In the genomic region with DNA sequence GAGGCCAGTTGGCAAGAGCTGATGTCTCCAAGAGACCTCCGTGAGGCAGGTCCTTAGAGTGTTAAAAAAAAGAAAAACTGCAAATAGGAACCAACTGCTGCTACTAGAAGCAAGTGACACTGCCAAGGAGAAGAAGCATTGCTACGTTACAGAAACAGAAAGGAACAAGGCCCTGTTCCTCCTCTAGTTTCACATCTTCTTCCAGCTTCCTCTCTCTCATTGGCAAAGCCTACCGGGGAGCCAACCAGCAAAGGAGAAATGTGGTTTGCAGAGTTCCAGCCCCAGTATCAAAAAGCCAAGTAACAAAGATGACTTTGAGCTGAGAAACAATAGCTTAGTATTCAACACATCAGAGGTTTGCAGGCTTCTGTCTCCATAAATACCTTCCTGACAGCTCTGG, we compare ENCODE assay signal across 8 cellular contexts.
DNase-seq lines count a peak whose midpoint lies in the region; ATAC-seq and TF ChIP-seq lines count a peak whose summit lies in the region.

No MANE protein-coding gene starts in this region.

- no peak overlapping the region for H4K5ac ChIP-seq in H9 (ENCODE audit: insufficient read length, low read depth, low read length)

- no peak overlapping the region for H2AK5ac ChIP-seq in H9 (ENCODE audit: insufficient read length, low read length)

- H3K9ac ChIP-seq in H9 (ENCODE audit: extremely low read depth, insufficient read length, low read length) = no peak overlapping the region

- DNase-seq in inferior parietal cortex (ENCODE audit: extremely low spot score) = peak; percentile 42
- no peak for DNase-seq in stimulated activated CD4-positive, alpha-beta T cell treated with anti-CD3 and anti-CD28 coated beads, Interleukin-15, amount 100 ng/mL, for 24 hours
- DNase-seq in activated CD4-positive, CD25-positive, alpha-beta regulatory T cell (lab: John Stamatoyannopoulos, UW) = no peak
- DNase-seq in activated T-cell treated with anti-CD3 and anti-CD28 coated beads, Interleukin-2, amount 50 U/mL, for 4 hours = no peak
- DNase-seq in H9 = no peak

- H4K91ac ChIP-seq in H9 (ENCODE audit: insufficient read length, low read depth, low read length) = no peak overlapping the region

- no peak overlapping the region for H2BK15ac ChIP-seq in H9 (ENCODE audit: low read depth, low read length)

- no peak overlapping the region for H3K4me2 ChIP-seq in H9 (ENCODE audit: insufficient read depth, insufficient read length, low read length)

- H2BK12ac ChIP-seq in H9 (ENCODE audit: insufficient read length, low read depth, low read length) = no peak overlapping the region

- no peak overlapping the region for H3K4ac ChIP-seq in H9 (ENCODE audit: low read depth, low read length)

- H3K56ac ChIP-seq in H9 (ENCODE audit: insufficient read length, low read depth, low read length) = no peak overlapping the region

- H3K27ac ChIP-seq in H9 (ENCODE audit: insufficient read length, low read depth, low read length) = no peak overlapping the region

- H3K79me2 ChIP-seq in H9 (ENCODE audit: insufficient read depth, low read length) = no peaks in the 10 kb centered on the region

- H3K4me1 ChIP-seq in H9 (ENCODE audit: insufficient read depth, low read length) = no peaks in the 10 kb centered on the region

- ATAC-seq in GM18517 (IDR thresholded peaks at IDR 0.05; ENCODE audit: unreplicated experiment) = peak; percentile 89
- peak; percentile 90 for ATAC-seq in GM21723 (IDR thresholded peaks at IDR 0.05; ENCODE audit: unreplicated experiment)
- peak; percentile 88 for ATAC-seq in HG03520 (IDR thresholded peaks at IDR 0.05; ENCODE audit: unreplicated experiment)
- no peak for ATAC-seq in activated T-cell treated with anti-CD3 and anti-CD28 coated beads, Interleukin-2, amount 50 U/mL, for 4 hours

- H2BK5ac ChIP-seq in H9 (ENCODE audit: insufficient read length, low read length) = no peak overlapping the region

- no peaks in the 10 kb centered on the region for H3K36me3 Mint-ChIP-seq in activated T-cell treated with anti-CD3 and anti-CD28 coated beads, Interleukin-2, amount 50 U/mL, for 4 hours (ENCODE audit: insufficient read depth)
- no peaks in the 10 kb centered on the region for H3K36me3 Mint-ChIP-seq in H9 (ENCODE audit: insufficient read depth in 1 of 3, low read depth in 3 of 3)

- H3K27me3 ChIP-seq in H9 (ENCODE audit: insufficient read depth, low read length) = no peaks in the 10 kb centered on the region

- TF ChIP-seq CTCF in H9 (conservative IDR thresholded peaks at IDR 0.05) = no peak

- WGBS in H9 (ENCODE audit: extremely low coverage, insufficient read length, low lambda C conversion rate) = no CpG with 5 or more reads among the region's 3 CpGs

- no peaks in the 10 kb centered on the region for H3K9me3 ChIP-seq in H9 (ENCODE audit: control insufficient read depth, low read depth, low read length)

- no peak overlapping the region for H3K4me3 Mint-ChIP-seq in activated T-cell treated with anti-CD3 and anti-CD28 coated beads, Interleukin-2, amount 50 U/mL, for 4 hours
- H3K4me3 Mint-ChIP-seq in H9 = no peak overlapping the region

- H3K27me3 Mint-ChIP-seq in activated T-cell treated with anti-CD3 and anti-CD28 coated beads, Interleukin-2, amount 50 U/mL, for 4 hours (ENCODE audit: low read depth) = no peaks in the 10 kb centered on the region
- no peaks in the 10 kb centered on the region for H3K27me3 Mint-ChIP-seq in H9 (ENCODE audit: low read depth)

- no peak overlapping the region for H3K14ac ChIP-seq in H9 (ENCODE audit: insufficient read depth, low read length)

- no peak overlapping the region for H2BK20ac ChIP-seq in H9 (ENCODE audit: low read depth, low read length, poor library complexity, severe bottlenecking)

- H3K23ac ChIP-seq in H9 (ENCODE audit: insufficient read length, low read depth, low read length) = no peak overlapping the region

- no peak overlapping the region for H2BK120ac ChIP-seq in H9 (ENCODE audit: low read depth, low read length, poor library complexity, severe bottlenecking)

- no peaks in the 10 kb centered on the region for H3K23me2 ChIP-seq in H9 (ENCODE audit: insufficient read length, low read depth, low read length, poor library complexity, severe bottlenecking)

- no peak overlapping the region for H3T11ph ChIP-seq in H9 (ENCODE audit: low read length)

- no peaks in the 10 kb centered on the region for H3K4me1 Mint-ChIP-seq in activated T-cell treated with anti-CD3 and anti-CD28 coated beads, Interleukin-2, amount 50 U/mL, for 4 hours (ENCODE audit: low read depth)
- H3K4me1 Mint-ChIP-seq in H9 = no peaks in the 10 kb centered on the region

- H4K8ac ChIP-seq in H9 (replicated peaks; ENCODE audit: insufficient read length, low read depth, low read length) = no peak overlapping the region

- H4K20me1 ChIP-seq in H9 (ENCODE audit: control insufficient read depth, insufficient read depth, insufficient read length) = no peaks in the 10 kb centered on the region

- no peaks in the 10 kb centered on the region for H3K79me1 ChIP-seq in H9 (ENCODE audit: insufficient read depth, low read depth, low read length, poor library complexity, severe bottlenecking)

- H2AFZ ChIP-seq in H9 (ENCODE audit: low read length) = no peak overlapping the region

- H3K9me3 Mint-ChIP-seq in activated T-cell treated with anti-CD3 and anti-CD28 coated beads, Interleukin-2, amount 50 U/mL, for 4 hours = no peaks in the 10 kb centered on the region
- no peaks in the 10 kb centered on the region for H3K9me3 Mint-ChIP-seq in H9

- H3K18ac ChIP-seq in H9 (ENCODE audit: insufficient read length, low read depth, low read length) = no peak overlapping the region

- H3K27ac Mint-ChIP-seq in H9 = no peak overlapping the region

Comparison
In these comparisons a context has a peak if more than half of its experiments do, and no peak if none do; other contexts are left out.
1. ATAC-seq: peak in GM18517 (single experiment), GM21723 (single experiment) and HG03520 (single experiment); none in activated T-cell treated with anti-CD3 and anti-CD28 coated beads, Interleukin-2, amount 50 U/mL, for 4 hours (0 of 2).